ENCODE assay signal across 8 cellular contexts in the genomic region with DNA sequence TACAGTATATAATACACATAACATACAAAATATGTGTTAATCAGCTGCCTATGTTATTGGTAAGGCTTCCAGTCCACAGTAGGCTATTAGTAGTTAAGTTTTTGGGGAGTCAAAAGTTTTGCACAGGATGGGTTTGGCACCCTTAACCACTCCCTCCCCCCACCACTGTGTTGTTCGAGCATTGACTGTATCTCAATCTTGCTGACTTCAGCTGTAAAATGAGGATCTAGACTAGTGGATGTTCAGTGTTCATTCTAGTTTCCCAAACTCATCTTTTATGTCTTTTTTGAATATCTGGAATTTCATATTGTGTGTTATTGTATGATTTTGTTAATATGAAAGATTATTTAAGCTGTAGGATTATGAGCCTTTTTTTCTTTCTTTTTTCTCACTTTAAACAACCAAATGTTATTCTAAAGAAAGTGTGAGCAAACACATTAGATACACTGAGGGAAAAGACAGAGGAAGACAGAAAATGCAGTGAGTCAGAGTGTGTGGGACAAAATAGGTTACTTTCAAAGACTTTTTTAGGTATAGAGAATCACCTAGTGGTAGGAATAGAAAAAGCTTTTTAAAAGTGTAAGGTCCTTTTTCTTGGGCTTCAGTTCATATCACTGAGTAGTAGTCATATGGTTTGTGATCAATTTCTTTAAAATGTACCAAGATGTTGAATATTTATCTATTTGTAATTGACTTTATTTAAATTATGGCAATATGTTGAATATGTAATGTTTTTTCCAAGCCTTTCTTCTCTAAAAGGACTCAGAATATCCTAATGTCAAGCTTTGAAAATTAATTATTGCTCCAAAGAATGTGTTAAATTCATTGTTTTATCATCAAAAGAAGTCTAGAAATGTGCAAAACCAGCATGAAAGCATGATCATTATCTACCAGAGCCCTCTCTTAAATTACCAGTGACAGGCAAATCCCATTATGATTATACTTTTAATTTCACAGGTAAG. TPM values are rescaled to one million over a fixed set of nuclear protein-coding genes. Genes with fewer than 3 reads are reported as not detected.
A peak's percentile ranks its signal among the peaks of the same experiment; 100 is the strongest.
DNase-seq lines count a peak whose midpoint lies in the region; ATAC-seq and TF ChIP-seq lines count a peak whose summit lies in the region.

No MANE protein-coding gene starts in this region.

- no peak overlapping the region for H3K27ac ChIP-seq in coronary artery

- ATAC-seq in GM18511 (IDR thresholded peaks at IDR 0.05; ENCODE audit: unreplicated experiment) (peak; percentile 90), HG03139 (IDR thresholded peaks at IDR 0.05; ENCODE audit: unreplicated experiment) (peak; percentile 81)

- TF ChIP-seq CTCF in AG04449 (IDR thresholded peaks at IDR 0.05; ENCODE audit: insufficient read depth, low read length, missing control alignments) = peak; percentile 45
- TF ChIP-seq CTCF in coronary artery (IDR thresholded peaks at IDR 0.05) = peak; percentile 39

- CTCF ChIA-PET in AG04449 (lab: Yijun Ruan, JAX) = interaction anchor here (0.6 to 20.3 kb wide), 55 partner anchors 8 to 1587 kb away, joined by 3 to 493 read pairs (median 4); no protein-coding TSS in a partner anchor

- no peak for DNase-seq in AG04449 (ENCODE audit: low read depth, low spot score)
- DNase-seq in NCI-H748 (lab: John Stamatoyannopoulos, UW; ENCODE audit: unreplicated experiment) = peak; percentile 25
- no peak for DNase-seq in coronary artery (ENCODE audit: low spot score)
- DNase-seq in myocyte (ENCODE audit: low read depth) = peak; percentile 63
- DNase-seq in mucosa of gallbladder (ENCODE audit: low spot score) = no peak
- no peak for DNase-seq in NCI-H187 treated with DMSO at 0.1 percent for 48 hours (lab: John Stamatoyannopoulos, UW)

- H3K4me3 ChIP-seq in AG04449 (ENCODE audit: low read depth, low read length) (no peak overlapping the region), coronary artery (no peak overlapping the region)

- POLR2A ChIA-PET in AG04449 (lab: Yijun Ruan, JAX) = interaction anchor here (1.0 to 1.5 kb wide), 2 partner anchors 36 to 206 kb away, joined by 3 to 4 read pairs; no protein-coding TSS in a partner anchor

RNA-seq across cellular contexts. Expression of gene CENPF, which starts 17.9 kb away (rescaled TPM):
- total RNA-seq in myocyte (2.8 and 3.7 TPM in 2 replicates), mucosa of gallbladder (3.5 TPM)
- 0.57 TPM for polyA plus RNA-seq in myocyte (2012)

RNA-seq across cellular contexts. Expression of gene PTPN14, which starts 33.7 kb away (rescaled TPM):
- 17.8 and 19.0 TPM in 2 replicates for total RNA-seq in myocyte
- 26.2 TPM for polyA plus RNA-seq in myocyte (2012)
- 46.2 TPM for total RNA-seq in mucosa of gallbladder

Comparison
In these comparisons a context has a peak if more than half of its experiments do, and no peak if none do; other contexts are left out.
1. DNase-seq: peak in NCI-H748 (single experiment) and myocyte (single experiment); none in AG04449 (single experiment), coronary artery (single experiment), mucosa of gallbladder (single experiment) and NCI-H187 treated with DMSO at 0.1 percent for 48 hours (single experiment).